9 cellular contexts compared by ENCODE assay signal in genomic region chrX:41561045-41561444, GRCh38.
A peak's percentile ranks its signal among the peaks of the same experiment; 100 is the strongest.
DNase-seq lines count a peak whose midpoint lies in the region; ATAC-seq, FAIRE-seq and TF ChIP-seq lines count a peak whose summit lies in the region.
"Had no signal": no experiment of that assay in that cellular context is flagged by ENCODE, and none has a peak within 500 bp of the region (broad histone marks: within the 10 kb centered on the region; RNA-seq: fewer than 3 reads in every experiment).

No MANE protein-coding gene starts in this region.

- peak overlapping the region; percentile 86 to 87 (median 86) for H3K27ac Mint-ChIP-seq in nephron

- H3K36me3 Mint-ChIP-seq in nephron (ENCODE audit: low read depth), result peaks cover 20% of the 10 kb centered on the region

- H3K4me3 ChIP-seq in AG04449 (ENCODE audit: low read depth, low read length) (no peak overlapping the region), choroid plexus epithelial cell (ENCODE audit: low read depth, low read length) (no peak overlapping the region), WERI-Rb-1 (ENCODE audit: low read depth, low read length) (no peak overlapping the region)

- CTCF ChIA-PET in AG04449 (lab: Yijun Ruan, JAX), result interaction anchor here (1.1 to 1.3 kb wide), 3 partner anchors 198 to 221 kb away, joined by 3 to 7 read pairs (median 3); no protein-coding TSS in a partner anchor
- CTCF ChIA-PET in HEK293T (lab: Yijun Ruan, JAX), result no interaction called here

- peak; percentile 89 for FAIRE-seq in GM18507 (lab: Jason Lieb, UNC)
- FAIRE-seq: H1 had no signal

- peaks cover 25% of the 10 kb centered on the region for H3K4me1 Mint-ChIP-seq in nephron

- no peaks in the 10 kb centered on the region for H3K27me3 Mint-ChIP-seq in nephron (ENCODE audit: low read depth)

- H3K9me3 ChIP-seq in WERI-Rb-1 (ENCODE audit: severe bottlenecking), result no peaks in the 10 kb centered on the region

- ATAC-seq in HG03039 (IDR thresholded peaks at IDR 0.05; ENCODE audit: unreplicated experiment), result peak; percentile 68

- POLR2A ChIA-PET in AG04449 (lab: Yijun Ruan, JAX), result no interaction called here
- POLR2A ChIA-PET in HEK293T (lab: Yijun Ruan, JAX), result no interaction called here

- H3K9me3 Mint-ChIP-seq in nephron, result no peaks in the 10 kb centered on the region

- no peaks in the 10 kb centered on the region for H3K36me3 ChIP-seq in WERI-Rb-1

- DNase-seq in AG04449 (ENCODE audit: low read depth, low spot score) (peak; percentile 36), GM18507 (ENCODE audit: extremely low spot score, insufficient read length, low read depth) (peak; percentile 18), SKM-1 (lab: John Stamatoyannopoulos, UW; ENCODE audit: unreplicated experiment) (peak; percentile 2), choroid plexus epithelial cell (ENCODE audit: low read depth) (peak; percentile 94), WERI-Rb-1 (no peak), HEK293T (ENCODE audit: extremely low spot score) (no peak)

- no peak for TF ChIP-seq CTCF in AG04449 (IDR thresholded peaks at IDR 0.05; ENCODE audit: insufficient read depth, low read length, missing control alignments)
- TF ChIP-seq CTCF in choroid plexus epithelial cell (conservative IDR thresholded peaks at IDR 0.05; ENCODE audit: low read depth, low read length), result no peak
- TF ChIP-seq CTCF in nephron (IDR thresholded peaks at IDR 0.05; ENCODE audit: unreplicated experiment in 3 of 3), result no peak
- TF ChIP-seq CTCF in WERI-Rb-1 (IDR thresholded peaks at IDR 0.05; ENCODE audit: low read depth, low read length), result no peak

- H3K4me3 Mint-ChIP-seq in nephron, result no peak overlapping the region

- H3K27ac ChIP-seq in WERI-Rb-1, result no peak overlapping the region

- H3K27me3 ChIP-seq in WERI-Rb-1 (ENCODE audit: insufficient read depth, low read depth, severe bottlenecking), result no peaks in the 10 kb centered on the region

TF ChIP-seq in HEK293T, 16 proteins besides CTCF, POLR2A, EP300 and RAD21:
- TF ChIP-seq SP1 (IDR thresholded peaks at IDR 0.05), result no peak
- TF ChIP-seq CTBP1 (IDR thresholded peaks at IDR 0.05; ENCODE audit: borderline replicate concordance), result no peak
- no peak for TF ChIP-seq SUZ12 (IDR thresholded peaks at IDR 0.05)
- TF ChIP-seq PKNOX1 (IDR thresholded peaks at IDR 0.05), result no peak
- no peak for TF ChIP-seq FOXK2 (IDR thresholded peaks at IDR 0.05)
- TF ChIP-seq NFRKB (IDR thresholded peaks at IDR 0.05), result no peak
- TF ChIP-seq FOXM1 (IDR thresholded peaks at IDR 0.05; ENCODE audit: borderline replicate concordance), result no peak
- TF ChIP-seq FOXA1 (IDR thresholded peaks at IDR 0.05), result no peak
- TF ChIP-seq TARDBP (IDR thresholded peaks at IDR 0.05), result no peak
- no peak for TF ChIP-seq HDGF (IDR thresholded peaks at IDR 0.05; ENCODE audit: borderline replicate concordance)
- no peak for TF ChIP-seq LEF1 (IDR thresholded peaks at IDR 0.05; ENCODE audit: borderline replicate concordance)
- no peak for TF ChIP-seq L3MBTL2 (conservative IDR thresholded peaks at IDR 0.05)
- TF ChIP-seq ZNF384 (IDR thresholded peaks at IDR 0.05), result no peak
- no peak for TF ChIP-seq ARNT (IDR thresholded peaks at IDR 0.05)
- no peak for TF ChIP-seq ELF4 (IDR thresholded peaks at IDR 0.05)
- TF ChIP-seq BHLHE40 (IDR thresholded peaks at IDR 0.05; ENCODE audit: borderline replicate concordance), result no peak

Comparison
In these comparisons a context has a peak if more than half of its experiments do, and no peak if none do; other contexts are left out.
1. DNase-seq: peak in AG04449 (single experiment), GM18507 (single experiment), SKM-1 (single experiment) and choroid plexus epithelial cell (single experiment); none in WERI-Rb-1 (single experiment) and HEK293T (single experiment).